In the genomic region with DNA sequence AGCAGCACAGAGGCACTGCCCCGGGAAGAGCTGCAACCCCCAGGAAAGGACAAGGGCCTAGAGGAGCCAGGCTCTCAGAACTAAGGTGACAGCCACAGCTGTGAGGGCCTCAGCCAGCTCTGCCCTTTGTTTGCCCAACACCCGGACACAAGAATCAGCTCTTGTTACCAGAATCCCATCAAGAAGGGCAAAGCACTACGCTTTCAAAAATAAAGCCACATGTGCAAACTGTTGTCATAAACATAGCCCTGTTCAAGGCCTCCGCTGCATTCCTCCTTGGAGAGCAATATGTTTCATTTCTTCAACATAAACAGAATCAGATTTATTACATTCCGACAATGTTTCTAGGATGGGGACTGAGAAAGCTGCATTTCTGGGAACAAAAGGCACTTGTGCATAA, we compare ENCODE assay signal across 9 cellular contexts.
DNase-seq lines count a peak whose midpoint lies in the region; ATAC-seq and TF ChIP-seq lines count a peak whose summit lies in the region.
"Had no signal": no experiment of that assay in that cellular context is flagged by ENCODE, and none has a peak within 500 bp of the region (broad histone marks: within the 10 kb centered on the region; RNA-seq: fewer than 3 reads in every experiment).

No MANE protein-coding gene starts in this region.

- peak; percentile 54 for DNase-seq in BJ (ENCODE audit: low read depth)
- no peak for DNase-seq in left ventricle myocardium superior
- no peak for DNase-seq in prostate gland (ENCODE audit: low spot score)
- DNase-seq in DMS79 (lab: John Stamatoyannopoulos, UW), result no peak
- no peak for DNase-seq in NCI-H345 (lab: John Stamatoyannopoulos, UW)
- no peak for DNase-seq in NCI-H524 treated with DMSO at 0.1 percent for 48 hours (lab: John Stamatoyannopoulos, UW)
- DNase-seq: NCI-H2081 had no signal

- H3K36me3 ChIP-seq in BJ (ENCODE audit: control insufficient read depth, insufficient read depth, low read length), result no peaks in the 10 kb centered on the region
- no peaks in the 10 kb centered on the region for H3K36me3 ChIP-seq in prostate gland

- H3K27ac ChIP-seq in angular gyrus (ENCODE audit: low read depth, low read length), result peak overlapping the region; percentile 87
- H3K27ac ChIP-seq in prostate gland, result peak overlapping the region; percentile 64 to 66

- CTCF ChIA-PET in BJ (lab: Yijun Ruan, JAX), result interaction anchor here (0.9 to 1.6 kb wide), 7 partner anchors 13 to 212 kb away, joined by 3 to 7 read pairs (median 3); no protein-coding TSS in a partner anchor

- no peak overlapping the region for H3K4me3 ChIP-seq in BJ (ENCODE audit: low read depth, low read length)
- no peak overlapping the region for H3K4me3 ChIP-seq in prostate gland

- POLR2A ChIA-PET in BJ (lab: Charles Lee), result interaction anchor here (0.6 kb wide), 1 partner anchor 23 kb away, joined by 4 read pairs; no protein-coding TSS in a partner anchor

- ATAC-seq in left ventricle myocardium superior, result peak; percentile 6
- no peak for ATAC-seq in GM19351 (IDR thresholded peaks at IDR 0.05; ENCODE audit: unreplicated experiment)

- H3K27me3 ChIP-seq in BJ (ENCODE audit: control insufficient read depth, insufficient read depth, low read length) (no peaks in the 10 kb centered on the region), prostate gland (replicated peaks; ENCODE audit: insufficient read depth) (no peaks in the 10 kb centered on the region)

- H3K9me3 ChIP-seq in prostate gland, result no peaks in the 10 kb centered on the region

- no peak for TF ChIP-seq POLR2A in prostate gland (IDR thresholded peaks at IDR 0.05)

- TF ChIP-seq CTCF in BJ (IDR thresholded peaks at IDR 0.05; ENCODE audit: insufficient read depth, low read depth, low read length) (no peak), prostate gland (IDR thresholded peaks at IDR 0.05) (no peak)

- H3K4me1 ChIP-seq in prostate gland (replicated peaks), result peaks cover 16% of the 10 kb centered on the region

- intact Hi-C loops in left ventricle myocardium superior (cut with micrococcal nuclease), result no loop called here
- intact Hi-C loops in prostate gland (cut with DNase I), result loop anchor here (5.0 kb wide), 1 partner anchor 48 kb away; no protein-coding TSS in a partner anchor

- WGBS in prostate gland, result 31% methylated on average over 5 of the region's 5 CpGs
